In the genomic region with DNA sequence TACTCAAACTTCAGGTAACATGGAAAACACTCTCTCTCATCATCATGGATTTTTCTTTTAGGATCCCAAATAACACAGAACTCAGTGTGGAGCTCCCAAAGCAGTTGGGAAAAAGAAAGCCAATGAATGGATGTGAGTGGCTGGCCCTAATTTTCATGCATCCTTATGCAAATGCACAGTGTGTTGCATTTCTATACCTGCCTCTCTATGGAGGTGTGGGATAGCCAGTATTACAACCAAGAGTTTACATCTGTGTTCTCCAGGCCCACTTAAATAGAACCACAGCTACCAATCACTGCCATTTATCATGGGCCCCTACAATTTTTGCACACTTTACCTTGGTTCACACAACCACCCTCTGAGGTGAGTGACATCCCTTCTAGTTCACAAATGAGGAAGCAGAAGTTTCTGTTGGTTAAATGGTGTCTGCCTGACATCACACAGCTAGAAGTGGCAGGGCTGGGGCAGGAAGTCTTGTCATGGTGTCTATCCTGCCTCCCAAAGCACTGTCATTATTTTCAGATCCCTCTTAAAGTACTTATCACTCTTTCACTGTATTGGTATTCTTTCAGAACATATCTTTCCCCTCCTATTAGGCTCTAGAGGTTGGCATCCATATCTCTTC, we compare ENCODE assay signal across 12 cellular contexts. TPM values are rescaled to one million over a fixed set of nuclear protein-coding genes. Genes with fewer than 3 reads are reported as not detected.
DNase-seq lines count a peak whose midpoint lies in the region; ATAC-seq lines count a peak whose summit lies in the region.
"Had no signal": no experiment of that assay in that cellular context is flagged by ENCODE, and none has a peak within 500 bp of the region (broad histone marks: within the 10 kb centered on the region; RNA-seq: fewer than 3 reads in every experiment).

No MANE protein-coding gene starts in this region.

- H3K4me3 ChIP-seq in naive thymus-derived CD4-positive, alpha-beta T cell (ENCODE audit: low read length) = no peak overlapping the region

- peaks cover 0 to 3% (median 0%) of the 10 kb centered on the region in 5 donors for H3K36me3 Mint-ChIP-seq in naive thymus-derived CD4-positive, alpha-beta T cell
- H3K36me3 Mint-ChIP-seq in activated naive CD4-positive, alpha-beta T cell treated with anti-CD3 and anti-CD28 coated beads, Interleukin-2, amount 50 U/mL, for 72 hours = no peaks in the 10 kb centered on the region

- peaks cover 1 to 35% (median 12%) of the 10 kb centered on the region in 5 donors for H3K27me3 Mint-ChIP-seq in naive thymus-derived CD4-positive, alpha-beta T cell

- intact Hi-C loops in naive thymus-derived CD4-positive, alpha-beta T cell (cut with micrococcal nuclease) = no loop called here

- no peaks in the 10 kb centered on the region for H3K9me3 ChIP-seq in naive thymus-derived CD4-positive, alpha-beta T cell (ENCODE audit: control insufficient read depth in 2 of 3, low read length in 3 of 3)

- H3K4me3 Mint-ChIP-seq in naive thymus-derived CD4-positive, alpha-beta T cell = no peak overlapping the region

- H3K4me1 ChIP-seq in naive thymus-derived CD4-positive, alpha-beta T cell (ENCODE audit: control insufficient read depth in 2 of 2, insufficient read depth in 2 of 2, low read length in 2 of 2) = no peaks in the 10 kb centered on the region

- H3K27ac Mint-ChIP-seq in naive thymus-derived CD4-positive, alpha-beta T cell = no peak overlapping the region
- H3K27ac Mint-ChIP-seq in activated naive CD4-positive, alpha-beta T cell treated with anti-CD3 and anti-CD28 coated beads, Interleukin-2, amount 50 U/mL, for 72 hours = no peak overlapping the region

- no peak for DNase-seq in naive thymus-derived CD4-positive, alpha-beta T cell
- no peak for DNase-seq in kidney glomerular epithelial cell (lab: John Stamatoyannopoulos, UW)
- no peak for DNase-seq in amygdala (lab: John Stamatoyannopoulos, UW)
- no peak for DNase-seq in activated naive CD4-positive, alpha-beta T cell treated with anti-CD3 and anti-CD28 coated beads, Interleukin-2, amount 50 U/mL, for 72 hours (ENCODE audit: low spot score in 2 of 2)
- no peak for DNase-seq in H4 (ENCODE audit: low spot score)
- DNase-seq: amniotic stem cell, left cardiac atrium, NCI-H1436 had no signal

- H3K9me3 Mint-ChIP-seq in naive thymus-derived CD4-positive, alpha-beta T cell = peaks cover 0 to 3% (median 0%) of the 10 kb centered on the region in 11 donors
- no peaks in the 10 kb centered on the region for H3K9me3 Mint-ChIP-seq in activated naive CD4-positive, alpha-beta T cell treated with anti-CD3 and anti-CD28 coated beads, Interleukin-2, amount 50 U/mL, for 72 hours

- no peaks in the 10 kb centered on the region for H3K4me1 Mint-ChIP-seq in naive thymus-derived CD4-positive, alpha-beta T cell

- no peak overlapping the region for H3K27ac ChIP-seq in naive thymus-derived CD4-positive, alpha-beta T cell (ENCODE audit: low read depth, low read length)

- no peaks in the 10 kb centered on the region for H3K36me3 ChIP-seq in naive thymus-derived CD4-positive, alpha-beta T cell (ENCODE audit: control insufficient read depth in 2 of 3, insufficient read depth in 3 of 3, low read length in 3 of 3)

- CTCF ChIA-PET in naive thymus-derived CD4-positive, alpha-beta T cell (lab: Charles Lee) = no interaction called here

- POLR2A ChIA-PET in naive thymus-derived CD4-positive, alpha-beta T cell (lab: Charles Lee) = no interaction called here

- peak; percentile 86 for ATAC-seq in GM19324 (IDR thresholded peaks at IDR 0.05; ENCODE audit: low FRiP score, unreplicated experiment)
- ATAC-seq in HG02642 (IDR thresholded peaks at IDR 0.05; ENCODE audit: poor library complexity, unreplicated experiment) = peak; percentile 90
- ATAC-seq in HG03520 (IDR thresholded peaks at IDR 0.05; ENCODE audit: unreplicated experiment) = peak; percentile 94
- peak; percentile 54 for ATAC-seq in naive thymus-derived CD4-positive, alpha-beta T cell
- no peak for ATAC-seq in activated naive CD4-positive, alpha-beta T cell treated with anti-CD3 and anti-CD28 coated beads, Interleukin-2, amount 50 U/mL, for 72 hours
- ATAC-seq: HCT116 had no signal

- no peaks in the 10 kb centered on the region for H3K27me3 ChIP-seq in naive thymus-derived CD4-positive, alpha-beta T cell (ENCODE audit: control insufficient read depth in 2 of 2, insufficient read depth in 2 of 2, low read length in 2 of 2)

RNA-seq across cellular contexts. Expression of a gene that starts 17.3 kb away (rescaled TPM):
- total RNA-seq in naive thymus-derived CD4-positive, alpha-beta T cell = under 1 TPM in 1 of 5 experiments, not detected in 4; 0.61 TPM
- not detected for polyA plus RNA-seq in naive thymus-derived CD4-positive, alpha-beta T cell
- total RNA-seq in activated naive CD4-positive, alpha-beta T cell treated with anti-CD3 and anti-CD28 coated beads, Interleukin-2, amount 50 U/mL, for 72 hours = not detected
- not detected in 2 replicates for total RNA-seq in H4 (2014; rRNA removed; shearing (Covaris generic))

Comparison
In these comparisons a context has a peak if more than half of its experiments do, and no peak if none do; other contexts are left out.
1. ATAC-seq: peak in GM19324 (single experiment), HG02642 (single experiment), HG03520 (single experiment) and naive thymus-derived CD4-positive, alpha-beta T cell (single experiment); none in activated naive CD4-positive, alpha-beta T cell treated with anti-CD3 and anti-CD28 coated beads, Interleukin-2, amount 50 U/mL, for 72 hours (0 of 2).